Comparison of ENCODE assay signal across 19 cellular contexts in the genomic region with DNA sequence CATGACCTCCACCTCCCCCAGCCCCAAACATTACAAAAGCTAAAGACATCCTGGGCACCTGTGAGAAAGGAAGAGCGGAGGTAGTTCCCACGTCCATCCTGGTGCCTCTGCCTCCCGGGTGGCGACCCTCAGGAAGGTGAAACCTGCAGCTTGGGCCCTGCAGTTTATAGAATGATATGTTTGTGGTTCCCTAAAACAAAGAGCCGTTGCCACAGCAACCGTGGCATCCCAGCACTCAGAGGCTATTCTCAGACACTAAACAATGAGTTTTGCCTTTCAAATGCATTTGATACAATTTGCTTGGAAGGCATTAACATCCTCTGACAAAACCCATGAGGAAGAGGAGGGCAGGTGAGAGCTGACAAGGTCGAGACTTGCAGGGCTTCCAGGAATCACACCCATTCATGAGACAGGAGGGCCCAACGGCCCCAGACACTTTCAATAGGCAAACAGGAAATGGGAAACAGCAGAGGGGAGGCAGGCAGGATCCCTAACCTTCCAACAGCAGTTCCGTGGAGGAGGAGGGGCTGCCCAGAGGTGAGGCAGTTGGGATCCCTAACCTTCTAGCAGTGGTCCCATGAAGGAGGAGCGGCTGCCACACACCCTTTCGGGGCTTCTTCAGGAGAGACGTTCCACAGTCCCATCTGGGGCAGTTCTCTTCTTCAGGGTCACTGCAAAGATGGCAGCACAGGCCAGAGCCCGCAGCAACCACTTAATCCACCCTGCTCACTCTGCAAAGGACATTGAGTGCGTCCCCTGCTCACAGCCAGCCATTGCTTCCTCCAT.
DNase-seq lines count a peak whose midpoint lies in the region; ATAC-seq and TF ChIP-seq lines count a peak whose summit lies in the region.
"Had no signal": no experiment of that assay in that cellular context is flagged by ENCODE, and none has a peak within 500 bp of the region (broad histone marks: within the 10 kb centered on the region; RNA-seq: fewer than 3 reads in every experiment).

No MANE protein-coding gene starts in this region.

- H3K4me1 ChIP-seq in HEK293 (ENCODE audit: control insufficient read depth, insufficient read depth, low read length) (no peaks in the 10 kb centered on the region), ascending aorta (no peaks in the 10 kb centered on the region), PC-3 (ENCODE audit: insufficient read depth, low read length) (no peaks in the 10 kb centered on the region)
- H3K4me1 ChIP-seq: lower lobe of right lung, parathyroid adenoma, upper lobe of right lung had no signal

- no peak overlapping the region for H3K4me3 ChIP-seq in HEK293 (ENCODE audit: low read depth, low read length)
- H3K4me3 ChIP-seq in ascending aorta, result no peak overlapping the region
- H3K4me3 ChIP-seq in PC-3 (ENCODE audit: low read length), result no peak overlapping the region
- H3K4me3 ChIP-seq: lower lobe of right lung, stomach, upper lobe of right lung had no signal

- no peaks in the 10 kb centered on the region for H3K79me2 ChIP-seq in PC-3 (ENCODE audit: low read length)
- H3K79me2 ChIP-seq: parathyroid adenoma had no signal

- H2AFZ ChIP-seq in PC-3 (ENCODE audit: low read length), result no peak overlapping the region
- H2AFZ ChIP-seq: parathyroid adenoma had no signal

- no peak for TF ChIP-seq POLR2A in GM18505 (IDR thresholded peaks at IDR 0.05; ENCODE audit: borderline replicate concordance, extremely low read depth, insufficient read depth, insufficient read length)

- H3K9ac ChIP-seq in PC-3 (ENCODE audit: low read length), result no peak overlapping the region
- H3K9ac ChIP-seq: parathyroid adenoma had no signal

- peak; percentile 41 for DNase-seq in AG08396 (ENCODE audit: low spot score)
- peak; percentile 85 for DNase-seq in NCI-H748 treated with DMSO at 0.1 percent for 48 hours (lab: John Stamatoyannopoulos, UW)
- peak; percentile 22 for DNase-seq in iPS DF 4.7 (ENCODE audit: extremely low read depth, low spot score)
- no peak for DNase-seq in activated T-cell treated with anti-CD3 and anti-CD28 coated beads, Interleukin-2, amount 50 U/mL, for 48 hours
- DNase-seq in ascending aorta (ENCODE audit: low spot score in 2 of 2), result no peak
- no peak for DNase-seq in PC-3
- DNase-seq: activated CD4-positive, alpha-beta memory T cell treated with anti-CD3 and anti-CD28 coated beads, Interleukin-2, amount 10 ng/mL, durations not matched to agents 7 days and 5 days; CD4-positive, alpha-beta memory T cell; dermis blood vessel endothelial cell; foreskin melanocyte; lower lobe of right lung; NCI-H2171; SHP77; stomach; upper lobe of right lung had no signal

- no peaks in the 10 kb centered on the region for H3K9me3 ChIP-seq in HEK293 (ENCODE audit: control insufficient read depth, insufficient read depth, low read depth, low read length)
- H3K9me3 ChIP-seq in ascending aorta, result no peaks in the 10 kb centered on the region
- H3K9me3 ChIP-seq in PC-3 (ENCODE audit: low read length), result no peaks in the 10 kb centered on the region
- H3K9me3 ChIP-seq: lower lobe of right lung, stomach, upper lobe of right lung had no signal

- ATAC-seq in GM18505 (IDR thresholded peaks at IDR 0.05; ENCODE audit: unreplicated experiment) (no peak), PC-3 (no peak)
- ATAC-seq: lower lobe of right lung, upper lobe of right lung had no signal

- intact Hi-C loops in ascending aorta (cut with DNase I), result no loop called here
- intact Hi-C loops in PC-3 (cut with micrococcal nuclease), result no loop called here

- no peaks in the 10 kb centered on the region for H4K20me1 ChIP-seq in PC-3 (ENCODE audit: low read length)

- H3F3A ChIP-seq in PC-3 (ENCODE audit: low read length, unreplicated experiment), result no peaks in the 10 kb centered on the region

- no peaks in the 10 kb centered on the region for H3K36me3 ChIP-seq in HEK293 (ENCODE audit: control insufficient read depth in 2 of 2, insufficient read depth in 1 of 2, low read length in 2 of 2)
- no peaks in the 10 kb centered on the region for H3K36me3 ChIP-seq in ascending aorta
- no peaks in the 10 kb centered on the region for H3K36me3 ChIP-seq in PC-3 (ENCODE audit: low read depth, low read length)
- H3K36me3 ChIP-seq: lower lobe of right lung, stomach, upper lobe of right lung had no signal

- no peaks in the 10 kb centered on the region for H3K9me2 ChIP-seq in PC-3 (replicated peaks; ENCODE audit: low read length)

- no peak for TF ChIP-seq CTCF in HEK293 (tag by site-specific recombination; IDR thresholded peaks at IDR 0.05)
- TF ChIP-seq CTCF in ascending aorta (IDR thresholded peaks at IDR 0.05), result no peak
- no peak for TF ChIP-seq CTCF in PC-3 (conservative IDR thresholded peaks at IDR 0.05; ENCODE audit: low read depth, low read length)

- POLR2A ChIA-PET in HEK293 (lab: Yijun Ruan, JAX), result no interaction called here
- POLR2A ChIA-PET in PC-3 (lab: Charles Lee; ENCODE audit: unreplicated experiment), result no interaction called here

- no peaks in the 10 kb centered on the region for H3K27me3 ChIP-seq in ascending aorta
- H3K27me3 ChIP-seq in PC-3 (ENCODE audit: low read length), result no peaks in the 10 kb centered on the region
- H3K27me3 ChIP-seq: stomach, upper lobe of right lung had no signal

- H3K4me2 ChIP-seq in PC-3 (ENCODE audit: low read length), result no peak overlapping the region

- no TSS peak for BruUV-seq in PC-3 (replicated peaks; lab: Mats Ljungman, UMichigan)

- H3K27ac ChIP-seq in HEK293 (ENCODE audit: extremely low read depth, low read depth, low read length), result no peak overlapping the region
- H3K27ac ChIP-seq in ascending aorta, result no peak overlapping the region
- H3K27ac ChIP-seq in PC-3 (ENCODE audit: low read length), result no peak overlapping the region
- H3K27ac ChIP-seq: epithelial cell of prostate, lower lobe of right lung, parathyroid adenoma, upper lobe of right lung had no signal

- CTCF ChIA-PET in HEK293 (lab: Yijun Ruan, JAX) (interaction anchor here (0.5 to 0.6 kb wide), 2 partner anchors 206 to 1873 kb away, joined by 3 to 5 read pairs; no protein-coding TSS in a partner anchor), PC-3 (lab: Charles Lee) (no interaction called here)

TF ChIP-seq in HEK293, 187 proteins besides CTCF, POLR2A, EP300 and RAD21:
- TF ChIP-seq ZFP69B (tag by site-specific recombination; IDR thresholded peaks at IDR 0.05) (no peak), ZNF341 (tag by site-specific recombination; IDR thresholded peaks at IDR 0.05; ENCODE audit: low read depth) (peak; percentile 23; the same call in 1 of the 2 replicates)
TF ChIP-seq in HEK293: peak in this region for 1.

Comparison
In these comparisons a context has a peak if more than half of its experiments do, and no peak if none do; other contexts are left out.
1. DNase-seq: peak in AG08396 (single experiment), NCI-H748 treated with DMSO at 0.1 percent for 48 hours (single experiment) and iPS DF 4.7 (single experiment); none in activated T-cell treated with anti-CD3 and anti-CD28 coated beads, Interleukin-2, amount 50 U/mL, for 48 hours (0 of 2), ascending aorta (0 of 2) and PC-3 (single experiment).